17 cellular contexts compared by ENCODE assay signal in the genomic region with DNA sequence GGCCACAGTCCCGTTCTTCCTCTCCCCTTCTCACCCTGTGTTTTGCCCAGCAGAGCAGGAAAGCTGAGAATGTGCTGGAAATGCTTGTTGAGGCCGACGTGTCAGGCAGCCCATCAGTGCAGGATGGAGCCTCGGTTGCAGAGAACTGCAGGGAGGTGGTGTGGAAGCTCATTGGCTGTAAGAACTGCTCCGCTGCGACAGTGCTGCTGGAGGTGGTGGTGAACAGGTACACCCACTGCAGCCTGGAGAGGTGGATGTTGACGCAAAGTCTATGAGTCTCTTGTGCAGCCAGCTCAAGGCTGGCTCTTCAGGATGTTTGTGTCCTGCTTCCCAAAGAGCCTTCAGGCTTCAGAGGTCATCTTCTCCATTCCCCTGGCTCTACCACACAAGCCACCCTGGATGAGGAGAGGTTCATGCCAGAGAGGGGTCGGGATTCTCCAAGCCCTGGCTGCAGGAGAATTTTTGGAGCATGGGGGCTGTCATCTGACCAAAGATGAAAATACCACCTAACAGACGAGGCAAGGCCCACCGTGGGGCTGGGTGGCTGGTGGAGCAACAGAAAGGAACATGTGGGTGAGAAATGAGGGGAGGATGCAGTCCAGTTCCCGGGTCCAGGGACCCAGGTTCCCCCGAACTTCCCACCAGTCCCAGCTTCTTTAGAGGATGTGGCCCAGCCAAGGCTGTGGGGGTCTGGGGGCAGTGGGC.
DNase-seq lines count a peak whose midpoint lies in the region; FAIRE-seq and TF ChIP-seq lines count a peak whose summit lies in the region.
"Had no signal": no experiment of that assay in that cellular context is flagged by ENCODE, and none has a peak within 500 bp of the region (broad histone marks: within the 10 kb centered on the region; RNA-seq: fewer than 3 reads in every experiment).

No MANE protein-coding gene starts in this region.

- no peaks in the 10 kb centered on the region for H3K9me3 ChIP-seq in kidney (ENCODE audit: control insufficient read depth in 1 of 2, low read length in 2 of 2)
- H3K9me3 ChIP-seq: BLaER1, HAP-1 had no signal

- peaks cover 0 to 3% of the 10 kb centered on the region in 2 donors for H3K4me1 ChIP-seq in kidney (ENCODE audit: control insufficient read depth in 1 of 2, insufficient read depth in 1 of 2, low read depth in 1 of 2, low read length in 2 of 2)
- H3K4me1 ChIP-seq: HAP-1 had no signal

- no peaks in the 10 kb centered on the region for H3K36me3 ChIP-seq in kidney (ENCODE audit: control insufficient read depth in 1 of 2, insufficient read depth in 2 of 2, low read length in 2 of 2)
- H3K36me3 ChIP-seq: BLaER1, HAP-1 had no signal

- no peak overlapping the region for H3K4me3 ChIP-seq in kidney (ENCODE audit: low read length in 2 of 2)
- H3K4me3 ChIP-seq: BLaER1, GM23248, HAP-1 had no signal

- no peak for FAIRE-seq in kidney (lab: Jason Lieb, UNC)
- peak; percentile 61 for FAIRE-seq in urothelium cell line (lab: Jason Lieb, UNC)
- FAIRE-seq: A204.1, G401.6, GM12891, GM19239 had no signal

- DNase-seq in DMS53 treated with DMSO at 0.1 percent for 48 hours (lab: John Stamatoyannopoulos, UW; ENCODE audit: unreplicated experiment) (peak; percentile 97), kidney (peak; percentile 39), urothelium cell line (ENCODE audit: low spot score) (no peak), NCI-H2029 (lab: John Stamatoyannopoulos, UW) (no peak), AG08396 (ENCODE audit: low spot score) (no peak)
- DNase-seq in activated effector memory CD4-positive, alpha-beta T cell treated with anti-CD3 and anti-CD28 coated beads, Interleukin-2, amount 50 U/mL, for 16 hours = no peak
- DNase-seq: Calu3; CD8-positive, alpha-beta T cell; GM23248 had no signal

- intact Hi-C loops in kidney (cut with DNase I) = no loop called here

- TF ChIP-seq CTCF in VCaP (conservative IDR thresholded peaks at IDR 0.05) = no peak
- no peak for TF ChIP-seq CTCF in kidney (IDR thresholded peaks at IDR 0.05; ENCODE audit: borderline replicate concordance, extremely low read depth, insufficient read depth)

- no peak overlapping the region for H3K9ac ChIP-seq in kidney (ENCODE audit: low read length in 2 of 2)
- H3K9ac ChIP-seq: BLaER1, GM23248 had no signal

- H3K27ac ChIP-seq in VCaP = peak overlapping the region; percentile 86
- no peak overlapping the region for H3K27ac ChIP-seq in kidney (ENCODE audit: low read depth in 2 of 2, low read length in 2 of 2)
- H3K27ac ChIP-seq: BLaER1, GM23248, HL-60 had no signal

Comparison
In these comparisons a context has a peak if more than half of its experiments do, and no peak if none do; other contexts are left out.
1. DNase-seq: peak in DMS53 treated with DMSO at 0.1 percent for 48 hours (single experiment) and kidney (single experiment); none in urothelium cell line (single experiment), NCI-H2029 (single experiment), AG08396 (single experiment) and activated effector memory CD4-positive, alpha-beta T cell treated with anti-CD3 and anti-CD28 coated beads, Interleukin-2, amount 50 U/mL, for 16 hours (single experiment).